In the genomic region with DNA sequence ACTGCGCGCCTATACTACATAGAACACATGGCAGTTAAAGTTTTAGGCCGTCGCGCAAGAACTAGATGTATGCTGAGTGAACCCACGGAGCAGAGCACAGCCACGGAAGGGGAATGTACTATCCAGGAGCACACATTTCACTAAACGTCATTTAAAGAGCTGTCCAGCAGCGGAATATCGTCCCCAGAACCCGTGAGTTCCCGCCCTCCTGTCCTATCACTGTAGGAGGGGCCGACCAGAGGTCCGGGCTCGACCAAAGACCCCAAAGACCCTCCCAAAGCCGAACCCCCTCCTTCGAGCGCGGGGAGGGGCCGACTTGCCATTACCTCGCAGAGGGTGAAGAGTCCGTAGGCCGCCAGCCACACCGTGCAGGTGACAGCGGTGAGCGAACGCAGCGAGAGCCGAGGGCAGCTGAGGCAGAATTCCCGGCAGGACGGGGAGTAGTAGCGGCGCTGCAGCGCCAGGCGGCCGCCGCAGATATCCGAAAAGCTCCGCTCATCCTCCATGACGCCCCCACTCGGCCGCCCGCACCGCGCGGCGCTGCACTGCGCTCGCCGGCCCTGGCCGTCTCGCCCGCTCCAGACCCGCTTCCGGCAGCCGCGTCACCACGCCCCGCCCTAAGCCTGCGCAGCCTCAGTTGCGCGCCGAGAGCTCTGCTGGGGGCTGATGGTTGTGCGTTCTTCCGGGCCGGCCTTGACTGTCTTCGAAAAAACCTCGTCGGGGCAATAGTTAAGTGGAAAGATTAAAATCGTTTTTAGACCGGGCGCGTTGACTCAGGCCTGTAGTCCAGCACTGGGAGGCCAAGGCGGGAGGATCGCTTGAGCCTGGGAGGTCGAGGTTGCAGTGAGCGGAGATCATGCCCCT, we compare ENCODE assay signal across 8 cellular contexts. TPM values are rescaled to one million over a fixed set of nuclear protein-coding genes. Genes with fewer than 3 reads are reported as not detected.
DNase-seq lines count a peak whose midpoint lies in the region; ATAC-seq and TF ChIP-seq lines count a peak whose summit lies in the region.

A gene with protein sequence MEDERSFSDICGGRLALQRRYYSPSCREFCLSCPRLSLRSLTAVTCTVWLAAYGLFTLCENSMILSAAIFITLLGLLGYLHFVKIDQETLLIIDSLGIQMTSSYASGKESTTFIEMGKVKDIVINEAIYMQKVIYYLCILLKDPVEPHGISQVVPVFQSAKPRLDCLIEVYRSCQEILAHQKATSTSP (minus strand): TSS at position 571 of the 864 bp plus-strand sequence. CDS start 65 bp downstream, at position 506.

- no peaks in the 10 kb centered on the region for H3K36me3 ChIP-seq in Karpas-422 (ENCODE audit: insufficient read depth, low read length)
- H3K36me3 ChIP-seq in RWPE2 (ENCODE audit: low read depth), result no peaks in the 10 kb centered on the region

- no peak within 1 kb of the TSS; the same call in 1 of the 2 replicates for H3K27ac ChIP-seq in Karpas-422 (ENCODE audit: low read length)
- H3K27ac ChIP-seq in RWPE2 (ENCODE audit: poor library complexity, severe bottlenecking), result peak within 1 kb of the TSS; percentile 30

- peaks cover 8% of the 10 kb centered on the region for H3K4me1 Mint-ChIP-seq in nephron
- H3K4me1 Mint-ChIP-seq in stimulated activated naive CD8-positive, alpha-beta T cell treated with anti-CD3 and anti-CD28 coated beads, Interleukin-15, amount 100 ng/mL, for 72 hours, result peaks cover 51% of the 10 kb centered on the region

- peak within 1 kb of the TSS; percentile 82 for H3K4me2 ChIP-seq in Karpas-422 (ENCODE audit: low read depth, low read length, poor library complexity, severe bottlenecking)

- peak within 1 kb of the TSS; percentile 80; the same call in 1 of the 2 replicates for H2AFZ ChIP-seq in Karpas-422 (ENCODE audit: low read length)

- H3K27me3 Mint-ChIP-seq in nephron (ENCODE audit: low read depth), result no peaks in the 10 kb centered on the region
- no peaks in the 10 kb centered on the region for H3K27me3 Mint-ChIP-seq in stimulated activated naive CD8-positive, alpha-beta T cell treated with anti-CD3 and anti-CD28 coated beads, Interleukin-15, amount 100 ng/mL, for 72 hours

- no peaks in the 10 kb centered on the region for H3K9me2 ChIP-seq in Karpas-422 (replicated peaks; ENCODE audit: insufficient read depth, low read length)

- H3K4me3 Mint-ChIP-seq in nephron, result peak within 1 kb of the TSS; percentile 95 to 97 (median 95)
- peak within 1 kb of the TSS; percentile 92 to 93 for H3K4me3 Mint-ChIP-seq in stimulated activated naive CD8-positive, alpha-beta T cell treated with anti-CD3 and anti-CD28 coated beads, Interleukin-15, amount 100 ng/mL, for 72 hours

- ATAC-seq in GM21786 (IDR thresholded peaks at IDR 0.05; ENCODE audit: unreplicated experiment), result peak; percentile 83
- peak; percentile 95 for ATAC-seq in RWPE2 (ENCODE audit: low read depth)
- ATAC-seq in stimulated activated naive CD8-positive, alpha-beta T cell treated with anti-CD3 and anti-CD28 coated beads, Interleukin-15, amount 100 ng/mL, for 72 hours, result peak; percentile 100

- H4K20me1 ChIP-seq in Karpas-422 (ENCODE audit: insufficient read depth, low read depth, low read length), result no peaks in the 10 kb centered on the region

- peaks cover 10% of the 10 kb centered on the region for H3K36me3 Mint-ChIP-seq in nephron (ENCODE audit: low read depth)

- H3K4me3 ChIP-seq in Karpas-422 (ENCODE audit: low read length), result peak within 1 kb of the TSS; percentile 86
- peak within 1 kb of the TSS; percentile 78 for H3K4me3 ChIP-seq in RWPE2 (ENCODE audit: severe bottlenecking)
- H3K4me3 ChIP-seq in fibroblast of pulmonary artery (replicated peaks; ENCODE audit: low read depth, low read length), result peak within 1 kb of the TSS; percentile 91

- DNase-seq in EH (ENCODE audit: low read depth) (peak; percentile 84), Karpas-422 (peak; percentile 99), RWPE2 (ENCODE audit: low spot score) (peak; percentile 84), fibroblast of pulmonary artery (ENCODE audit: low read depth) (peak; percentile 86)
- peak; percentile 92 for DNase-seq in activated effector memory CD4-positive, alpha-beta T cell treated with Interleukin-2 at 50 U/mL for 16 hours
- peak; percentile 94 to 95 for DNase-seq in stimulated activated naive CD8-positive, alpha-beta T cell treated with anti-CD3 and anti-CD28 coated beads, Interleukin-15, amount 100 ng/mL, for 72 hours

- peaks cover 38% of the 10 kb centered on the region for H3K4me1 ChIP-seq in Karpas-422 (ENCODE audit: low read length)
- no peaks in the 10 kb centered on the region for H3K4me1 ChIP-seq in RWPE2 (ENCODE audit: insufficient read depth, poor library complexity, severe bottlenecking)

- H3K79me2 ChIP-seq in Karpas-422 (ENCODE audit: low read length), result peaks cover 47% of the 10 kb centered on the region

- TF ChIP-seq CTCF in RWPE2 (IDR thresholded peaks at IDR 0.05; ENCODE audit: poor library complexity, severe bottlenecking), result peak; percentile 63
- peak; percentile 37 for TF ChIP-seq CTCF in fibroblast of pulmonary artery (IDR thresholded peaks at IDR 0.05; ENCODE audit: low read length, missing control alignments)
- peak; percentile 56 to 70 (median 69) for TF ChIP-seq CTCF in nephron (IDR thresholded peaks at IDR 0.05; ENCODE audit: unreplicated experiment in 3 of 3)

- no peaks in the 10 kb centered on the region for H3K9me3 Mint-ChIP-seq in nephron
- no peaks in the 10 kb centered on the region for H3K9me3 Mint-ChIP-seq in stimulated activated naive CD8-positive, alpha-beta T cell treated with anti-CD3 and anti-CD28 coated beads, Interleukin-15, amount 100 ng/mL, for 72 hours

- H3K9me3 ChIP-seq in Karpas-422 (ENCODE audit: low read length) (no peaks in the 10 kb centered on the region), RWPE2 (ENCODE audit: severe bottlenecking) (no peaks in the 10 kb centered on the region)

- no peaks in the 10 kb centered on the region for H3K27me3 ChIP-seq in Karpas-422 (ENCODE audit: low read length)
- no peaks in the 10 kb centered on the region for H3K27me3 ChIP-seq in RWPE2 (ENCODE audit: insufficient read depth, poor library complexity, severe bottlenecking)

- peak within 1 kb of the TSS; percentile 88 to 98 (median 98) for H3K27ac Mint-ChIP-seq in nephron
- H3K27ac Mint-ChIP-seq in stimulated activated naive CD8-positive, alpha-beta T cell treated with anti-CD3 and anti-CD28 coated beads, Interleukin-15, amount 100 ng/mL, for 72 hours, result peak within 1 kb of the TSS; percentile 95 to 96

- peak within 1 kb of the TSS; percentile 82 for H3K9ac ChIP-seq in Karpas-422 (ENCODE audit: low read length)

RNA-seq across cellular contexts. Expression of the gene that starts here (rescaled TPM):
- total RNA-seq in Karpas-422 (2014; rRNA removed; shearing (Covaris generic); ENCODE audit: low replicate concordance), result 76.5 and 112 TPM in 2 replicates
